ENCODE assay signal across 11 cellular contexts in genomic region chr10:113099431-113100298, GRCh38.
DNase-seq lines count a peak whose midpoint lies in the region; ATAC-seq and TF ChIP-seq lines count a peak whose summit lies in the region.
"Had no signal": no experiment of that assay in that cellular context is flagged by ENCODE, and none has a peak within 500 bp of the region (broad histone marks: within the 10 kb centered on the region; RNA-seq: fewer than 3 reads in every experiment).

No MANE protein-coding gene starts in this region.

- no peaks in the 10 kb centered on the region for H3K9me3 ChIP-seq in cardiac muscle cell (ENCODE audit: low read depth)
- no peaks in the 10 kb centered on the region for H3K9me3 ChIP-seq in uterus

- H3K4me3 ChIP-seq in cardiac muscle cell: no peak overlapping the region
- no peak overlapping the region for H3K4me3 ChIP-seq in uterus
- H3K4me3 ChIP-seq: GM12878 had no signal

- intact Hi-C loops in cardiac septum (cut with DNase I) (no loop called here), left colon (cut with DNase I, micrococcal nuclease) (loop anchor here in 1 of 2 donors (10.0 kb wide), 1 partner anchor 145 kb away; the partner anchor contains the start of gene TCF7L2), uterus (cut with DNase I; ENCODE audit: low total_unique reads) (no loop called here)

- ATAC-seq in left colon: no peak
- ATAC-seq: GM12878 had no signal

- DNase-seq in cardiac muscle cell (ENCODE audit: low read depth in 1 of 2, low spot score in 1 of 2) (peak; percentile 13 to 61), cardiac septum (ENCODE audit: low spot score) (no peak), RWPE1 (ENCODE audit: low spot score) (peak; percentile 82), glomerular visceral epithelial cell (ENCODE audit: extremely low spot score) (peak; percentile 78), amygdala (lab: John Stamatoyannopoulos, UW) (no peak), left colon (no peak), uterus (no peak)
- DNase-seq in stimulated activated CD4-positive, alpha-beta T cell treated with anti-CD3 and anti-CD28 coated beads, Interleukin-15, amount 100 ng/mL, for 24 hours: no peak
- DNase-seq: activated CD8-positive, alpha-beta memory T cell treated with anti-CD3 and anti-CD28 coated beads, Interleukin-2, amount 50 U/mL, for 48 hours; effector CD8-positive, alpha-beta T cell had no signal

- H3K36me3 ChIP-seq in cardiac muscle cell (no peaks in the 10 kb centered on the region), uterus (no peaks in the 10 kb centered on the region)

- CTCF ChIA-PET in RWPE1 (lab: Yijun Ruan, JAX): interaction anchor here (0.7 kb wide), 1 partner anchor 39 kb away, joined by 3 read pairs; no protein-coding TSS in a partner anchor

- H3K27me3 ChIP-seq in cardiac muscle cell (no peaks in the 10 kb centered on the region), uterus (no peaks in the 10 kb centered on the region)

- TF ChIP-seq POLR2A in uterus (IDR thresholded peaks at IDR 0.05): no peak

- POLR2A ChIA-PET in RWPE1 (lab: Yijun Ruan, JAX; ENCODE audit: low non-redundant PET): no interaction called here

- H3K27ac ChIP-seq in cardiac muscle cell (no peak overlapping the region), RWPE1 (peak overlapping the region; percentile 93), uterus (peak overlapping the region in 1 of 2 donors; percentile 56)

- H3K4me1 ChIP-seq in cardiac muscle cell (ENCODE audit: low read depth): peaks cover 10% of the 10 kb centered on the region
- peaks cover 16 to 28% of the 10 kb centered on the region in 2 donors for H3K4me1 ChIP-seq in uterus

- TF ChIP-seq CTCF in cardiac muscle cell (IDR thresholded peaks at IDR 0.05; ENCODE audit: low read depth, low read length) (no peak), RWPE1 (conservative IDR thresholded peaks at IDR 0.05; ENCODE audit: low read depth) (no peak), uterus (IDR thresholded peaks at IDR 0.05) (no peak)

Comparison
In these comparisons a context has a peak if more than half of its experiments do, and no peak if none do; other contexts are left out.
1. DNase-seq: peak in cardiac muscle cell (2 of 2), RWPE1 (single experiment) and glomerular visceral epithelial cell (single experiment); none in cardiac septum (single experiment), amygdala (0 of 56), left colon (0 of 2), stimulated activated CD4-positive, alpha-beta T cell treated with anti-CD3 and anti-CD28 coated beads, Interleukin-15, amount 100 ng/mL, for 24 hours (single experiment) and uterus (0 of 2).